Comparison of ENCODE assay signal across 9 cellular contexts in genomic region chr13:23794267-23795161, GRCh38.
DNase-seq lines count a peak whose midpoint lies in the region; ATAC-seq and TF ChIP-seq lines count a peak whose summit lies in the region.
"Had no signal": no experiment of that assay in that cellular context is flagged by ENCODE, and none has a peak within 500 bp of the region (broad histone marks: within the 10 kb centered on the region; RNA-seq: fewer than 3 reads in every experiment).

No MANE protein-coding gene starts in this region.

- intact Hi-C loops in MCF 10A (cut with micrococcal nuclease), result no loop called here
- intact Hi-C loops in breast epithelium (cut with DNase I; ENCODE audit: low total_unique reads), result no loop called here

- POLR2A ChIA-PET in MCF 10A (lab: Yijun Ruan, JAX), result no interaction called here

- DNase-seq in MCF 10A (ENCODE audit: unreplicated experiment) (peak; percentile 34), breast epithelium (ENCODE audit: low spot score in 2 of 2) (no peak), choroid plexus epithelial cell (ENCODE audit: low read depth) (peak; percentile 66), thoracic aorta (ENCODE audit: low spot score) (no peak), NCI-H1092 treated with DMSO at 0.1 percent for 48 hours (lab: John Stamatoyannopoulos, UW) (no peak)
- no peak for DNase-seq in stimulated activated CD4-positive, alpha-beta T cell treated with anti-CD3 and anti-CD28 coated beads, Interleukin-4, amount 100 ng/mL, for 4 hours
- no peak for DNase-seq in stimulated activated CD4-positive, alpha-beta T cell treated with anti-CD3 and anti-CD28 coated beads, Interleukin-12 subunit alpha, Interleukin-12 subunit beta, amount 100 ng/mL, for 4 hours
- DNase-seq: erythroblast had no signal

- H3K9me3 Mint-ChIP-seq in MCF 10A (ENCODE audit: unreplicated experiment), result no peaks in the 10 kb centered on the region

- ATAC-seq in HG03060 (IDR thresholded peaks at IDR 0.05; ENCODE audit: low read depth, unreplicated experiment) (peak; percentile 51), thoracic aorta (ENCODE audit: insufficient number of reproducible peaks, low FRiP score, low read depth) (peak; percentile 67)

- H3K4me1 Mint-ChIP-seq in MCF 10A (ENCODE audit: insufficient read depth, unreplicated experiment), result no peaks in the 10 kb centered on the region

- H3K27ac Mint-ChIP-seq in MCF 10A (ENCODE audit: low read depth, unreplicated experiment), result peak overlapping the region; percentile 22

- CTCF ChIA-PET in MCF 10A (lab: Yijun Ruan, JAX), result no interaction called here

- H3K9me3 ChIP-seq in breast epithelium (no peaks in the 10 kb centered on the region), thoracic aorta (no peaks in the 10 kb centered on the region)

- no peaks in the 10 kb centered on the region for H3K27me3 ChIP-seq in breast epithelium
- no peaks in the 10 kb centered on the region for H3K27me3 ChIP-seq in thoracic aorta (replicated peaks; ENCODE audit: insufficient read depth)

- no peaks in the 10 kb centered on the region for H3K4me1 ChIP-seq in breast epithelium
- peaks cover 9 to 23% of the 10 kb centered on the region in 2 donors for H3K4me1 ChIP-seq in thoracic aorta (ENCODE audit: control insufficient read depth in 1 of 2, low read depth in 2 of 2)

- no peaks in the 10 kb centered on the region for H3K36me3 ChIP-seq in breast epithelium
- no peaks in the 10 kb centered on the region for H3K36me3 ChIP-seq in thoracic aorta

- H3K27me3 Mint-ChIP-seq in MCF 10A (ENCODE audit: insufficient read depth, unreplicated experiment), result no peaks in the 10 kb centered on the region

- BruUV-seq in MCF 10A (replicated peaks; lab: Mats Ljungman, UMichigan), result no TSS peak

- H3K27ac ChIP-seq in breast epithelium (no peak overlapping the region), thoracic aorta (peak overlapping the region; percentile 45 to 62)

- TF ChIP-seq CTCF in MCF 10A (IDR thresholded peaks at IDR 0.05; ENCODE audit: unreplicated experiment), result no peak
- TF ChIP-seq CTCF in breast epithelium (IDR thresholded peaks at IDR 0.05), result no peak
- no peak for TF ChIP-seq CTCF in choroid plexus epithelial cell (conservative IDR thresholded peaks at IDR 0.05; ENCODE audit: low read depth, low read length)
- TF ChIP-seq CTCF in thoracic aorta (IDR thresholded peaks at IDR 0.05), result no peak

- peaks cover 11% of the 10 kb centered on the region for H3K36me3 Mint-ChIP-seq in MCF 10A (ENCODE audit: insufficient read depth, unreplicated experiment)

- TF ChIP-seq POLR2A in breast epithelium (IDR thresholded peaks at IDR 0.05), result no peak

- H3K4me3 ChIP-seq in breast epithelium, result no peak overlapping the region
- H3K4me3 ChIP-seq in choroid plexus epithelial cell (ENCODE audit: low read depth, low read length), result no peak overlapping the region
- peak overlapping the region; percentile 26 for H3K4me3 ChIP-seq in thoracic aorta

- no peak overlapping the region for H3K4me3 Mint-ChIP-seq in MCF 10A (ENCODE audit: unreplicated experiment)

Comparison
In these comparisons a context has a peak if more than half of its experiments do, and no peak if none do; other contexts are left out.
1. DNase-seq: peak in MCF 10A (single experiment) and choroid plexus epithelial cell (single experiment); none in breast epithelium (0 of 2), thoracic aorta (single experiment), stimulated activated CD4-positive, alpha-beta T cell treated with anti-CD3 and anti-CD28 coated beads, Interleukin-4, amount 100 ng/mL, for 4 hours (0 of 2), stimulated activated CD4-positive, alpha-beta T cell treated with anti-CD3 and anti-CD28 coated beads, Interleukin-12 subunit alpha, Interleukin-12 subunit beta, amount 100 ng/mL, for 4 hours (single experiment) and NCI-H1092 treated with DMSO at 0.1 percent for 48 hours (single experiment).
2. H3K27ac ChIP-seq: peak in thoracic aorta (2 of 2); none in breast epithelium (0 of 2).